Comparison of ENCODE assay signal across 15 cellular contexts in genomic region chr5:168654225-168654624, GRCh38.
A peak's percentile ranks its signal among the peaks of the same experiment; 100 is the strongest.
DNase-seq lines count a peak whose midpoint lies in the region; ATAC-seq lines count a peak whose summit lies in the region.
"Had no signal": no experiment of that assay in that cellular context is flagged by ENCODE, and none has a peak within 500 bp of the region (broad histone marks: within the 10 kb centered on the region; RNA-seq: fewer than 3 reads in every experiment).

No MANE protein-coding gene starts in this region.

- H3K9me2 ChIP-seq in GM23248 (ENCODE audit: insufficient read depth): no peaks in the 10 kb centered on the region

- H3K4me1 ChIP-seq in GM23248 (ENCODE audit: insufficient read depth): peaks cover 23% of the 10 kb centered on the region

- peak overlapping the region; percentile 39 for H3K4me2 ChIP-seq in GM23248 (ENCODE audit: unreplicated experiment)

- H2AFZ ChIP-seq in GM23248: peak overlapping the region; percentile 83

- H3K27ac ChIP-seq in GM23248: peak overlapping the region; percentile 46

- H3K4me1 Mint-ChIP-seq in activated T-helper 17 cell treated with anti-CD3 and anti-CD28 coated beads, Interleukin-2, amount 50 U/mL, for 72 hours: no peaks in the 10 kb centered on the region
- no peaks in the 10 kb centered on the region for H3K4me1 Mint-ChIP-seq in stimulated activated naive CD8-positive, alpha-beta T cell treated with anti-CD3 and anti-CD28 coated beads, Interleukin-15, amount 100 ng/mL, for 72 hours
- H3K4me1 Mint-ChIP-seq: memory B cell; stimulated activated naive B cell treated with anti-CD40 and anti-IgM and Interleukin-4, amounts not matched to agents 10 μg/mL and 1 μg/mL and 100 μg/mL, for 72 hours had no signal

- H4K20me1 ChIP-seq in GM23248 (ENCODE audit: insufficient read depth): no peaks in the 10 kb centered on the region

- ATAC-seq in activated T-helper 17 cell treated with anti-CD3 and anti-CD28 coated beads, Interleukin-2, amount 50 U/mL, for 72 hours (replicated peaks): no peak
- peak in 1 of 2 donors; percentile 60 for ATAC-seq in left cardiac atrium
- no peak for ATAC-seq in stimulated activated naive CD8-positive, alpha-beta T cell treated with anti-CD3 and anti-CD28 coated beads, Interleukin-15, amount 100 ng/mL, for 72 hours
- no peak for ATAC-seq in GM18867 (IDR thresholded peaks at IDR 0.05; ENCODE audit: unreplicated experiment)
- ATAC-seq in HG03571 (IDR thresholded peaks at IDR 0.05; ENCODE audit: unreplicated experiment): no peak
- ATAC-seq in HG03095 (IDR thresholded peaks at IDR 0.05; ENCODE audit: unreplicated experiment): no peak
- ATAC-seq: stimulated activated naive B cell treated with anti-CD40 and anti-IgM and Interleukin-4, amounts not matched to agents 10 μg/mL and 1 μg/mL and 100 μg/mL, for 72 hours had no signal

- H3K27me3 ChIP-seq in GM23248 (replicated peaks; ENCODE audit: insufficient read depth): no peaks in the 10 kb centered on the region
- H3K27me3 ChIP-seq: adrenal gland had no signal

- WGBS in GM23248 (ENCODE audit: low coverage in 1 of 2, low lambda C conversion rate in 2 of 2, missing lambda C conversion rate in 2 of 2), 2 experiments: 10 to 12% methylated on average over 9 of the region's 9 CpGs

- no peaks in the 10 kb centered on the region for H3K36me3 ChIP-seq in GM23248 (ENCODE audit: low read depth)
- H3K36me3 ChIP-seq: adrenal gland had no signal

- peak overlapping the region; percentile 54 for H3K9ac ChIP-seq in GM23248

- H3F3A ChIP-seq in GM23248 (ENCODE audit: insufficient read depth): peaks cover 13% of the 10 kb centered on the region

- no peaks in the 10 kb centered on the region for H3K9me3 ChIP-seq in GM23248 (ENCODE audit: low read depth)
- H3K9me3 ChIP-seq: adrenal gland had no signal

- no peak overlapping the region for H3K4me3 ChIP-seq in GM23248
- H3K4me3 ChIP-seq: adrenal gland had no signal

- DNase-seq in GM23248 (peak; percentile 84), left cardiac atrium (peak; percentile 48), OCI-M1 (lab: John Stamatoyannopoulos, UW) (no peak)
- no peak for DNase-seq in stimulated activated naive CD8-positive, alpha-beta T cell treated with anti-CD3 and anti-CD28 coated beads, Interleukin-15, amount 100 ng/mL, for 72 hours
- DNase-seq: adrenal gland; foreskin melanocyte; NCI-H1105 treated with DMSO at 0.1 percent for 48 hours; SHP77; stimulated activated CD4-positive, alpha-beta T cell treated with anti-CD3 and anti-CD28 coated beads, Interleukin-12 subunit alpha, Interleukin-12 subunit beta, amount 100 ng/mL, for 4 hours; stimulated activated naive B cell treated with anti-CD40 and anti-IgM and Interleukin-4, amounts not matched to agents 10 μg/mL and 1 μg/mL and 100 μg/mL, for 72 hours had no signal

- intact Hi-C loops in left cardiac atrium (cut with DNase I): no loop called here

- peak overlapping the region; percentile 6 for H3K27ac Mint-ChIP-seq in activated T-helper 17 cell treated with anti-CD3 and anti-CD28 coated beads, Interleukin-2, amount 50 U/mL, for 72 hours
- peak overlapping the region; percentile 24 to 56 for H3K27ac Mint-ChIP-seq in stimulated activated naive CD8-positive, alpha-beta T cell treated with anti-CD3 and anti-CD28 coated beads, Interleukin-15, amount 100 ng/mL, for 72 hours
- H3K27ac Mint-ChIP-seq: memory B cell; stimulated activated naive B cell treated with anti-CD40 and anti-IgM and Interleukin-4, amounts not matched to agents 10 μg/mL and 1 μg/mL and 100 μg/mL, for 72 hours had no signal

- peaks cover 21% of the 10 kb centered on the region for H3K27me3 Mint-ChIP-seq in activated T-helper 17 cell treated with anti-CD3 and anti-CD28 coated beads, Interleukin-2, amount 50 U/mL, for 72 hours
- no peaks in the 10 kb centered on the region for H3K27me3 Mint-ChIP-seq in stimulated activated naive CD8-positive, alpha-beta T cell treated with anti-CD3 and anti-CD28 coated beads, Interleukin-15, amount 100 ng/mL, for 72 hours

- H3K9me3 Mint-ChIP-seq in activated T-helper 17 cell treated with anti-CD3 and anti-CD28 coated beads, Interleukin-2, amount 50 U/mL, for 72 hours: no peaks in the 10 kb centered on the region
- peaks cover 0 to 4% of the 10 kb centered on the region in 2 donors for H3K9me3 Mint-ChIP-seq in stimulated activated naive CD8-positive, alpha-beta T cell treated with anti-CD3 and anti-CD28 coated beads, Interleukin-15, amount 100 ng/mL, for 72 hours

- in situ Hi-C loops in GM23248 (cut with MboI): no loop called here

- no peaks in the 10 kb centered on the region for H3K36me3 Mint-ChIP-seq in activated T-helper 17 cell treated with anti-CD3 and anti-CD28 coated beads, Interleukin-2, amount 50 U/mL, for 72 hours (ENCODE audit: low read depth)
- H3K36me3 Mint-ChIP-seq: memory B cell; stimulated activated naive B cell treated with anti-CD40 and anti-IgM and Interleukin-4, amounts not matched to agents 10 μg/mL and 1 μg/mL and 100 μg/mL, for 72 hours had no signal

- H3K4me3 Mint-ChIP-seq in activated T-helper 17 cell treated with anti-CD3 and anti-CD28 coated beads, Interleukin-2, amount 50 U/mL, for 72 hours: no peak overlapping the region
- H3K4me3 Mint-ChIP-seq in stimulated activated naive CD8-positive, alpha-beta T cell treated with anti-CD3 and anti-CD28 coated beads, Interleukin-15, amount 100 ng/mL, for 72 hours: no peak overlapping the region
- H3K4me3 Mint-ChIP-seq: memory B cell; stimulated activated naive B cell treated with anti-CD40 and anti-IgM and Interleukin-4, amounts not matched to agents 10 μg/mL and 1 μg/mL and 100 μg/mL, for 72 hours had no signal

- no peaks in the 10 kb centered on the region for H3K79me2 ChIP-seq in GM23248 (ENCODE audit: insufficient read depth)

Comparison
In these comparisons a context has a peak if more than half of its experiments do, and no peak if none do; other contexts are left out.
1. DNase-seq: peak in GM23248 (single experiment) and left cardiac atrium (single experiment); none in stimulated activated naive CD8-positive, alpha-beta T cell treated with anti-CD3 and anti-CD28 coated beads, Interleukin-15, amount 100 ng/mL, for 72 hours (0 of 2) and OCI-M1 (single experiment).